In genomic region chr18:53935803-53936202, GRCh38 we compare ENCODE assay signal across 34 cellular contexts.
"Had no signal": no experiment of that assay in that cellular context is flagged by ENCODE, and none has a peak within 500 bp of the region (broad histone marks: within the 10 kb centered on the region; RNA-seq: fewer than 3 reads in every experiment).

No MANE protein-coding gene starts in this region.

- H3K4me3 ChIP-seq: cardiac muscle cell, MG63, Peyer's patch, SJSA1 had no signal

- H3K27me3 ChIP-seq: brain microvascular endothelial cell, cardiac muscle cell, MG63, Peyer's patch, SJSA1 had no signal

- H3K27ac Mint-ChIP-seq: activated CD4-positive, alpha-beta memory T cell treated with anti-CD3 and anti-CD28 coated beads, Interleukin-2, amount 10 ng/mL, durations not matched to agents 7 days and 5 days; activated naive CD4-positive, alpha-beta T cell treated with anti-CD3 and anti-CD28 coated beads, Interleukin-2, amount 10 ng/mL, durations not matched to agents 7 days and 5 days; activated naive CD8-positive, alpha-beta T cell; activated naive CD8-positive, alpha-beta T cell treated with anti-CD3 and anti-CD28 coated beads, Interleukin-2, amount 50 U/mL, for 24 hours; activated T-cell treated with anti-CD3 and anti-CD28 coated beads, Interleukin-2, amount 50 U/mL, for 72 hours had no signal

- ATAC-seq: activated naive CD8-positive, alpha-beta T cell treated with anti-CD3 and anti-CD28 coated beads, Interleukin-2, amount 50 U/mL, for 24 hours; PC-3 had no signal

- H3K4me3 Mint-ChIP-seq: activated CD4-positive, alpha-beta memory T cell treated with anti-CD3 and anti-CD28 coated beads, Interleukin-2, amount 10 ng/mL, durations not matched to agents 7 days and 5 days; activated naive CD4-positive, alpha-beta T cell treated with anti-CD3 and anti-CD28 coated beads, Interleukin-2, amount 10 ng/mL, durations not matched to agents 7 days and 5 days; activated naive CD8-positive, alpha-beta T cell; activated naive CD8-positive, alpha-beta T cell treated with anti-CD3 and anti-CD28 coated beads, Interleukin-2, amount 50 U/mL, for 24 hours; activated T-cell treated with anti-CD3 and anti-CD28 coated beads, Interleukin-2, amount 50 U/mL, for 72 hours; central memory CD8-positive, alpha-beta T cell had no signal

- H3K4me1 Mint-ChIP-seq: activated naive CD8-positive, alpha-beta T cell treated with anti-CD3 and anti-CD28 coated beads, Interleukin-2, amount 50 U/mL, for 24 hours; central memory CD8-positive, alpha-beta T cell had no signal

- H3K9ac ChIP-seq: SK-N-SH had no signal

- H3K36me3 Mint-ChIP-seq: activated naive CD4-positive, alpha-beta T cell treated with anti-CD3 and anti-CD28 coated beads, Interleukin-2, amount 10 ng/mL, durations not matched to agents 7 days and 5 days; activated naive CD8-positive, alpha-beta T cell had no signal

- H3K36me3 ChIP-seq: brain microvascular endothelial cell, cardiac muscle cell, MG63, Peyer's patch, SJSA1, WERI-Rb-1 had no signal

- H3K4me1 ChIP-seq: Peyer's patch had no signal

- H3K27ac ChIP-seq: brain microvascular endothelial cell, cardiac muscle cell, Peyer's patch, SJSA1, WERI-Rb-1 had no signal

- H3K9me3 Mint-ChIP-seq: activated CD4-positive, alpha-beta memory T cell treated with anti-CD3 and anti-CD28 coated beads, Interleukin-2, amount 10 ng/mL, durations not matched to agents 7 days and 5 days; activated naive CD4-positive, alpha-beta T cell treated with anti-CD3 and anti-CD28 coated beads, Interleukin-2, amount 10 ng/mL, durations not matched to agents 7 days and 5 days; activated naive CD8-positive, alpha-beta T cell treated with anti-CD3 and anti-CD28 coated beads, Interleukin-2, amount 50 U/mL, for 24 hours had no signal

- DNase-seq: activated CD4-positive, alpha-beta memory T cell treated with anti-CD3 and anti-CD28 coated beads, Interleukin-2, amount 10 ng/mL, durations not matched to agents 7 days and 5 days; activated CD4-positive, alpha-beta T cell treated with anti-CD3 and anti-CD28 coated beads for 1 hour; activated CD4-positive, alpha-beta T cell treated with anti-CD3 and anti-CD28 coated beads for 48 hours; activated CD4-positive, CD25-positive, alpha-beta regulatory T cell; activated naive CD4-positive, alpha-beta T cell treated with anti-CD3 and anti-CD28 coated beads, Interleukin-2, amount 10 ng/mL, durations not matched to agents 7 days and 5 days; activated naive CD8-positive, alpha-beta T cell treated with anti-CD3 and anti-CD28 coated beads, Interleukin-2, amount 50 U/mL, for 24 hours; activated T-cell treated with anti-CD3 and anti-CD28 coated beads, Interleukin-2, amount 50 U/mL, for 1 hour; activated T-cell treated with anti-CD3 and anti-CD28 coated beads, Interleukin-2, amount 50 U/mL, for 72 hours; anterior cingulate cortex; brain microvascular endothelial cell; Kasumi-1; KG1; MG63; NCI-H1048; NCI-H1105 treated with DMSO at 0.1 percent for 48 hours; NCI-H1436; NCI-H1694; NCI-H2029; NCI-H510A; NCI-H526; NCI-H748 treated with DMSO at 0.1 percent for 48 hours; NK-92 treated with Interleukin-12 subunit alpha and Interleukin-12 subunit beta, amount 100 ng/mL, for 24 hours; PC-3; Peyer's patch; RPMI8226; SHP77 treated with DMSO at 0.1 percent for 48 hours; SK-N-SH; T-helper 2 cell; T-helper 9 cell; WERI-Rb-1 had no signal

- H3K27me3 Mint-ChIP-seq: activated CD4-positive, alpha-beta memory T cell treated with anti-CD3 and anti-CD28 coated beads, Interleukin-2, amount 10 ng/mL, durations not matched to agents 7 days and 5 days; activated naive CD4-positive, alpha-beta T cell treated with anti-CD3 and anti-CD28 coated beads, Interleukin-2, amount 10 ng/mL, durations not matched to agents 7 days and 5 days; activated naive CD8-positive, alpha-beta T cell treated with anti-CD3 and anti-CD28 coated beads, Interleukin-2, amount 50 U/mL, for 24 hours; central memory CD8-positive, alpha-beta T cell had no signal

- H3K9me3 ChIP-seq: MG63, Peyer's patch, SJSA1, SK-N-SH had no signal

- H3K4me2 ChIP-seq: SK-N-SH had no signal
